In the genomic region with DNA sequence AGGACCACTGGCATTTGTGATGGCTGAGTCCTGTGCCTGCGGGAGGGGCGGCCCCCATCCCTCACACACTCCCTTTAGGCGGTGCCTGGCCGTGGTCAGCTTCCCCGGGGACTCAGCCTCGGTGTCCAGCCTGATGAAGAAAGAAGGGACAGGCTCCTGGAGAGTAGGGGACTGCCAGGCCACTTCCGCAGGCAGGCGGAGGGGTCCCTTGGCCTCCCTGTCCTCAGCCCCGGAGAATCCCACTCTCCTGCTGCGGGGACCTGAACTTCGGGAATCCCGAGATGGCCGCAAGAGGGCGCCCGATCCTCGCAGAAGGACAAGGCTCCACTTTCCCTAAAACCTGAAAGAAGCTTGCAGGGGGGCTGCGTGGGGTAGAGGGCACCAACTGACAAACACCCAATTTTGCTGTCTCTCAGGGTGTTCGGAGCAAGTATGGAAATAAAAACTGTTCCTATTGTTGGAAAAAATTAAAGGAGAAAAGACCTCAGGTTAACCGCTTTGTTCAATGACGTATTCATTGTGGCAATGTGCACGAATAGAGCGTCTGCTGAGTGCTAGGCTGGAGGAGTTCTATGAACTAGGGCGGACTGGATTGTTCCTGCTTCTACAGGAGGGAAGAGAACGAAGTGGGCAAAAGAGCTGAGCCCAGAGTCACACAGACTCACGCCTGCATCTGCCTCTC, we compare ENCODE assay signal across 8 cellular contexts.
DNase-seq lines count a peak whose midpoint lies in the region; ATAC-seq and TF ChIP-seq lines count a peak whose summit lies in the region.

No MANE protein-coding gene starts in this region.

- peaks cover 0 to 10% (median 0%) of the 10 kb centered on the region in 45 donors for H3K27me3 ChIP-seq in dorsolateral prefrontal cortex

- H3K9me3 Mint-ChIP-seq in stimulated activated effector memory CD8-positive, alpha-beta T cell treated with anti-CD3 and anti-CD28 coated beads, Interleukin-12 subunit alpha, Interleukin-12 subunit beta, amount 100 ng/mL, for 72 hours, result no peaks in the 10 kb centered on the region

- no peaks in the 10 kb centered on the region for H3K36me3 Mint-ChIP-seq in stimulated activated effector memory CD8-positive, alpha-beta T cell treated with anti-CD3 and anti-CD28 coated beads, Interleukin-12 subunit alpha, Interleukin-12 subunit beta, amount 100 ng/mL, for 72 hours

- no peak for ATAC-seq in stimulated activated effector memory CD8-positive, alpha-beta T cell treated with anti-CD3 and anti-CD28 coated beads, Interleukin-12 subunit alpha, Interleukin-12 subunit beta, amount 100 ng/mL, for 72 hours
- ATAC-seq in HG03565 (IDR thresholded peaks at IDR 0.05; ENCODE audit: unreplicated experiment) (no peak), HG02642 (IDR thresholded peaks at IDR 0.05; ENCODE audit: poor library complexity, unreplicated experiment) (no peak)

- H3K9me3 ChIP-seq in ES-I3 (ENCODE audit: control insufficient read depth, insufficient read depth, low read length), result no peaks in the 10 kb centered on the region

- no peaks in the 10 kb centered on the region for H3K36me3 ChIP-seq in ES-I3 (ENCODE audit: insufficient read depth, low read length)

- no peak overlapping the region for H3K27ac Mint-ChIP-seq in stimulated activated effector memory CD8-positive, alpha-beta T cell treated with anti-CD3 and anti-CD28 coated beads, Interleukin-12 subunit alpha, Interleukin-12 subunit beta, amount 100 ng/mL, for 72 hours

- TF ChIP-seq CTCF in dorsolateral prefrontal cortex (IDR thresholded peaks at IDR 0.05 in 54 of 56, conservative IDR thresholded peaks at IDR 0.05 in 2 of 56; ENCODE audit: low read depth in 1 of 56, partially characterized antibody in 56 of 56), result peak; percentile 61 to 92 (median 85)

- peak overlapping the region; percentile 50; the same call in 1 of the 2 replicates for H3K9ac ChIP-seq in ES-I3 (ENCODE audit: low read depth, low read length)

- peak overlapping the region in 46 of 59 donors; percentile 4 to 52 (median 30) for H3K4me3 ChIP-seq in dorsolateral prefrontal cortex

- H3K4me1 ChIP-seq in ES-I3 (ENCODE audit: insufficient read depth, low read length), result no peaks in the 10 kb centered on the region; the same call in 1 of the 2 replicates

- DNase-seq in LoVo (ENCODE audit: low spot score) (peak; percentile 37), dorsolateral prefrontal cortex (peak in 9 of 10 donors; percentile 76 to 85 (median 80)), medulla oblongata (ENCODE audit: extremely low spot score) (peak; percentile 62)
- peak; percentile 20 to 40 for DNase-seq in activated CD4-positive, alpha-beta T cell treated with anti-CD3 and anti-CD28 coated beads for 4 hours
- DNase-seq in stimulated activated effector memory CD8-positive, alpha-beta T cell treated with anti-CD3 and anti-CD28 coated beads, Interleukin-12 subunit alpha, Interleukin-12 subunit beta, amount 100 ng/mL, for 72 hours (ENCODE audit: low spot score in 2 of 2), result peak; percentile 27 to 66

- intact Hi-C loops in dorsolateral prefrontal cortex (cut with DNase I), result loop anchor here (5.0 to 10.0 kb wide), 4 partner anchors 795 to 1905 kb away; no protein-coding TSS in a partner anchor

- peak overlapping the region in 6 of 59 donors; percentile 6 to 46 (median 20) for H3K27ac ChIP-seq in dorsolateral prefrontal cortex

- H3K4me1 Mint-ChIP-seq in stimulated activated effector memory CD8-positive, alpha-beta T cell treated with anti-CD3 and anti-CD28 coated beads, Interleukin-12 subunit alpha, Interleukin-12 subunit beta, amount 100 ng/mL, for 72 hours, result no peaks in the 10 kb centered on the region

- no peak overlapping the region for H3K4me3 Mint-ChIP-seq in stimulated activated effector memory CD8-positive, alpha-beta T cell treated with anti-CD3 and anti-CD28 coated beads, Interleukin-12 subunit alpha, Interleukin-12 subunit beta, amount 100 ng/mL, for 72 hours

Comparison
In these comparisons a context has a peak if more than half of its experiments do, and no peak if none do; other contexts are left out.
1. DNase-seq: peak in every context shown above with its lines; median percentile 80 in dorsolateral prefrontal cortex; 62 in medulla oblongata; 46 in stimulated activated effector memory CD8-positive, alpha-beta T cell treated with anti-CD3 and anti-CD28 coated beads, Interleukin-12 subunit alpha, Interleukin-12 subunit beta, amount 100 ng/mL, for 72 hours; 37 in LoVo; 30 in activated CD4-positive, alpha-beta T cell treated with anti-CD3 and anti-CD28 coated beads for 4 hours.